ENCODE assay signal across 1 cellular context in the genomic region with DNA sequence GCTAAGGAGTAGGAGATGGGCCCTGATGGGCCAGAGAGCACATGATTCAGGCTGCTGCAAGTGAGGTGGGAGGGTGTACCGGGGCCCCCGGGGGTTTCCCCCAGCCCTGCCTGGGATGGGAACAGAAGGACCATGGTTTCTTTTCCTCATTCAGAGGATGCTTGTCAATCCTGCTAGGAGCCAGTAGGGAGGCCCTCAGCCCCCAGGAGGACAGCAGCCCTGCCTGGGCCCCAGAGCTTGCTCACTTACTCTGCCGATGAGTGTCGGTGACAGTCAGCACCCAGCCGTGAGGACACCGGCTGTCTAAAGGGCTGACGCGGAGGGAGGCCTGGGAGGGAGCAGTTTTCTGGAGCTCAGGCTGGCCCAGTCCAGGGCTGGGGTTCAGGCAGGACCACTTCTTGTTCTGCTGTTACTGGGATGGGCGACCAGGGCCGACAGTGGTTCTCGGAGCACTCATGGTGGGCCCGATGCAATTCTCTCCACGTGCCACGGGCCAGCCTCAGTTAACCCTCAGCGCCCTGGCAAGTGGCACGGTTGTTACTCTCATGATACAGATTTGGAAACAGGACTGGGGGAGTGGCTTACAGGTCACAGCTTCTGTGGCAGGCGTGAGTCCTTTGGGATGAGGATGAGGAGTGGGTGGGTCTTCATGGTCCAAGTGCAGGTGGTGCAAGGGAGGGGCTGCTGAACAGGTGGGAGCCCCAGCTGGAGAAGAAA.
TF ChIP-seq lines count a peak whose summit lies in the region.

No MANE protein-coding gene starts in this region.

TF ChIP-seq in K562, 482 proteins besides CTCF, POLR2A, EP300 and RAD21:
- TF ChIP-seq ETV1 (tag; conservative IDR thresholded peaks at IDR 0.05; ENCODE audit: low read depth) (no peak), TEAD1 (CRISPR knock-in tag; IDR thresholded peaks at IDR 0.05) (no peak), FOXJ3 (CRISPR knock-in tag; IDR thresholded peaks at IDR 0.05) (no peak), SIN3A (IDR thresholded peaks at IDR 0.05; ENCODE audit: borderline replicate concordance in 2 of 2, control insufficient read depth in 1 of 2, low read depth in 2 of 2, low read length in 2 of 2) (no peak), ZNF551 (CRISPR knock-in tag; IDR thresholded peaks at IDR 0.05) (no peak)
- TF ChIP-seq, protein P1, sequence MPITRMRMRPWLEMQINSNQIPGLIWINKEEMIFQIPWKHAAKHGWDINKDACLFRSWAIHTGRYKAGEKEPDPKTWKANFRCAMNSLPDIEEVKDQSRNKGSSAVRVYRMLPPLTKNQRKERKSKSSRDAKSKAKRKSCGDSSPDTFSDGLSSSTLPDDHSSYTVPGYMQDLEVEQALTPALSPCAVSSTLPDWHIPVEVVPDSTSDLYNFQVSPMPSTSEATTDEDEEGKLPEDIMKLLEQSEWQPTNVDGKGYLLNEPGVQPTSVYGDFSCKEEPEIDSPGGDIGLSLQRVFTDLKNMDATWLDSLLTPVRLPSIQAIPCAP (CRISPR knock-in tag; IDR thresholded peaks at IDR 0.05; ENCODE audit: borderline replicate concordance), result no peak
TF ChIP-seq in K562: peak in this region for 0.
